In the genomic region with DNA sequence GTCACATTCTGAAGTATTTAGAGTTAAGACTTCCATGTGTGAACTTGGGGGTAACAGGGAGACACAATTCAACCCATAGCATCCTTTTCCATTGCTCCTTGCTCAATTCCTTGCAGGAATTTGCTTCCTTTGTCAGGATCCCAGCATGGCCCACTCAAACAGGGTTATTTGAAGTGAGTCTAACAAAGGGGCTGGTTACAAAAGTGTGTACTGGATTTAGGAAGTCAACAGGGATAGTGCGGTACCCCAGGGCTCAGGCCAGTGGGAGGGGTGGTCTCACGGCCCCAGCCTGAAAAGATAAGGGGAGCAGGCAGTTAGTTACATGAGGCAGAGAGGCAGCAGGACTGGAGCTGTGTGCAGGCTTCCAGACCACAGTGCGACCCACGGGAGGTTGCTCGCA, we compare ENCODE assay signal across 26 cellular contexts. TPM values are rescaled to one million over a fixed set of nuclear protein-coding genes. Genes with fewer than 3 reads are reported as not detected.
"Had no signal": no experiment of that assay in that cellular context is flagged by ENCODE, and none has a peak within 500 bp of the region (broad histone marks: within the 10 kb centered on the region; RNA-seq: fewer than 3 reads in every experiment).

No MANE protein-coding gene starts in this region.

- H3K27ac ChIP-seq: colonic mucosa, esophagus squamous epithelium, hepatocyte, neutrophil, spleen, testis had no signal

- H3K4me2 ChIP-seq: hepatocyte had no signal

- H3K4me1 ChIP-seq: colonic mucosa, esophagus squamous epithelium, spleen, testis had no signal

- H3K4me3 Mint-ChIP-seq: naive thymus-derived CD4-positive, alpha-beta T cell; nephron progenitor cell; stimulated activated naive B cell treated with anti-CD40 and anti-IgM and Interleukin-4, amounts not matched to agents 10 μg/mL and 1 μg/mL and 100 μg/mL, for 72 hours; stimulated activated naive CD8-positive, alpha-beta T cell treated with anti-CD3 and anti-CD28 coated beads, Interleukin-15, amount 100 ng/mL, for 72 hours had no signal

- H3K27me3 ChIP-seq: colonic mucosa, hepatocyte, neutrophil, testis had no signal

- H3K27ac Mint-ChIP-seq: naive thymus-derived CD4-positive, alpha-beta T cell; nephron progenitor cell; stimulated activated naive B cell treated with anti-CD40 and anti-IgM and Interleukin-4, amounts not matched to agents 10 μg/mL and 1 μg/mL and 100 μg/mL, for 72 hours; stimulated activated naive CD8-positive, alpha-beta T cell treated with anti-CD3 and anti-CD28 coated beads, Interleukin-15, amount 100 ng/mL, for 72 hours had no signal

- ATAC-seq: naive thymus-derived CD4-positive, alpha-beta T cell; sciatic nerve; stimulated activated naive B cell treated with anti-CD40 and anti-IgM and Interleukin-4, amounts not matched to agents 10 μg/mL and 1 μg/mL and 100 μg/mL, for 72 hours; stimulated activated naive CD8-positive, alpha-beta T cell treated with anti-CD3 and anti-CD28 coated beads, Interleukin-15, amount 100 ng/mL, for 72 hours had no signal

- H3K9me3 ChIP-seq: colonic mucosa, esophagus squamous epithelium, neutrophil, spleen, testis had no signal

- H2AFZ ChIP-seq: hepatocyte had no signal

- H3K36me3 Mint-ChIP-seq: stimulated activated naive B cell treated with anti-CD40 and anti-IgM and Interleukin-4, amounts not matched to agents 10 μg/mL and 1 μg/mL and 100 μg/mL, for 72 hours had no signal

- H3K36me3 ChIP-seq: colonic mucosa, esophagus squamous epithelium, neutrophil, spleen had no signal

- H3K4me1 Mint-ChIP-seq: nephron progenitor cell; stimulated activated naive CD8-positive, alpha-beta T cell treated with anti-CD3 and anti-CD28 coated beads, Interleukin-15, amount 100 ng/mL, for 72 hours had no signal

- H3K79me2 ChIP-seq: hepatocyte had no signal

- DNase-seq: colonic mucosa; dermis blood vessel endothelial cell; esophagus squamous epithelium; foreskin fibroblast; kidney glomerular epithelial cell; mammary epithelial cell; naive thymus-derived CD4-positive, alpha-beta T cell; nephron progenitor cell; spleen; stimulated activated CD4-positive, alpha-beta T cell treated with anti-CD3 and anti-CD28 coated beads, Interleukin-15, amount 100 ng/mL, for 24 hours; stimulated activated CD4-positive, alpha-beta T cell treated with anti-CD3 and anti-CD28 coated beads, Interleukin-1b, Interleukin-23, amount 100 ng/mL, for 48 hours; stimulated activated CD4-positive, alpha-beta T cell treated with anti-CD3 and anti-CD28 coated beads, Interleukin-4, amount 100 ng/mL, for 4 hours; stimulated activated naive B cell treated with anti-CD40 and anti-IgM and Interleukin-4, amounts not matched to agents 10 μg/mL and 1 μg/mL and 100 μg/mL, for 72 hours; stimulated activated naive CD8-positive, alpha-beta T cell treated with anti-CD3 and anti-CD28 coated beads, Interleukin-15, amount 100 ng/mL, for 72 hours; testis; trophoblast cell had no signal

- H3K9me3 Mint-ChIP-seq: stimulated activated naive B cell treated with anti-CD40 and anti-IgM and Interleukin-4, amounts not matched to agents 10 μg/mL and 1 μg/mL and 100 μg/mL, for 72 hours; stimulated activated naive CD8-positive, alpha-beta T cell treated with anti-CD3 and anti-CD28 coated beads, Interleukin-15, amount 100 ng/mL, for 72 hours had no signal

- H3K4me3 ChIP-seq: colonic mucosa, esophagus squamous epithelium, hepatocyte, spleen, testis had no signal

RNA-seq across cellular contexts. Expression of a gene that starts 14.4 kb away (rescaled TPM):
- total RNA-seq: colonic mucosa; epithelial cell of proximal tubule; liver; mammary epithelial cell; mesenteric fat pad; mononuclear cell; naive thymus-derived CD4-positive, alpha-beta T cell; osteoblast; pulmonary artery endothelial cell; sciatic nerve; subcutaneous adipose tissue had no signal
- polyA plus RNA-seq: liver; mammary epithelial cell; naive thymus-derived CD4-positive, alpha-beta T cell had no signal
